ENCODE assay signal across 9 cellular contexts in genomic region chr13:20411638-20412342, GRCh38.
A peak's percentile ranks its signal among the peaks of the same experiment; 100 is the strongest.
DNase-seq lines count a peak whose midpoint lies in the region; ATAC-seq and TF ChIP-seq lines count a peak whose summit lies in the region.
"Had no signal": no experiment of that assay in that cellular context is flagged by ENCODE, and none has a peak within 500 bp of the region (broad histone marks: within the 10 kb centered on the region; RNA-seq: fewer than 3 reads in every experiment).

No MANE protein-coding gene starts in this region.

- H3K36me3 Mint-ChIP-seq in activated naive CD8-positive, alpha-beta T cell treated with anti-CD3 and anti-CD28 coated beads, Interleukin-2, amount 10 ng/mL, durations not matched to agents 7 days and 5 days = peaks cover 17% of the 10 kb centered on the region
- H3K36me3 Mint-ChIP-seq: brain had no signal

- no peaks in the 10 kb centered on the region for H3K9me3 ChIP-seq in tibial artery

- POLR2A ChIA-PET in activated naive CD8-positive, alpha-beta T cell treated with anti-CD3 and anti-CD28 coated beads, Interleukin-2, amount 10 ng/mL, durations not matched to agents 7 days and 5 days (lab: Charles Lee) = interaction anchor here (0.9 to 1.7 kb wide), 5 partner anchors 8 to 64 kb away, joined by 4 to 10 read pairs (median 5); no protein-coding TSS in a partner anchor

- peaks cover 4% of the 10 kb centered on the region for H3K27me3 Mint-ChIP-seq in activated naive CD8-positive, alpha-beta T cell treated with anti-CD3 and anti-CD28 coated beads, Interleukin-2, amount 10 ng/mL, durations not matched to agents 7 days and 5 days

- peak overlapping the region; percentile 82 for H3K27ac Mint-ChIP-seq in activated naive CD8-positive, alpha-beta T cell treated with anti-CD3 and anti-CD28 coated beads, Interleukin-2, amount 10 ng/mL, durations not matched to agents 7 days and 5 days
- H3K27ac Mint-ChIP-seq: brain had no signal

- intact Hi-C loops in left colon (cut with DNase I, micrococcal nuclease) (no loop called here), tibial artery (cut with DNase I; ENCODE audit: low total_unique reads) (no loop called here)

- in situ Hi-C loops in GM13977 (cut with MboI; ENCODE audit: low pct_unique_long_range_greater_than_20kb, low sequenced_read_pairs, unreplicated experiment) = no loop called here

- H3K4me1 ChIP-seq in tibial artery = peaks cover 0 to 11% (median 5%) of the 10 kb centered on the region in 4 donors

- no peak overlapping the region for H3K4me3 ChIP-seq in Jurkat, Clone E6-1 (ENCODE audit: low read length)
- no peak overlapping the region for H3K4me3 ChIP-seq in tibial artery

- H3K36me3 ChIP-seq in tibial artery = no peaks in the 10 kb centered on the region

- DNase-seq in GM13977 (ENCODE audit: low spot score) (peak; percentile 79), left colon (no peak), RPMI8226 (no peak), NCI-H1436 (lab: John Stamatoyannopoulos, UW) (no peak), tibial artery (no peak)
- DNase-seq in Jurkat, Clone E6-1 (ENCODE audit: low read depth, low spot score) = peak; percentile 45
- no peak for DNase-seq in activated naive CD8-positive, alpha-beta T cell treated with anti-CD3 and anti-CD28 coated beads, Interleukin-2, amount 10 ng/mL, durations not matched to agents 7 days and 5 days

- TF ChIP-seq CTCF in GM13977 (IDR thresholded peaks at IDR 0.05; ENCODE audit: extremely low read depth, insufficient read depth, missing control alignments) = no peak
- TF ChIP-seq CTCF in tibial artery (IDR thresholded peaks at IDR 0.05) = no peak

- no peak overlapping the region for H3K27ac ChIP-seq in tibial artery

- peak; percentile 94 for ATAC-seq in GM21576 (IDR thresholded peaks at IDR 0.05; ENCODE audit: unreplicated experiment)
- peak; percentile 90 for ATAC-seq in activated naive CD8-positive, alpha-beta T cell treated with anti-CD3 and anti-CD28 coated beads, Interleukin-2, amount 10 ng/mL, durations not matched to agents 7 days and 5 days (ENCODE audit: low read depth)
- ATAC-seq in left colon = no peak

- no peaks in the 10 kb centered on the region for H3K27me3 ChIP-seq in tibial artery

- H3K4me3 Mint-ChIP-seq in activated naive CD8-positive, alpha-beta T cell treated with anti-CD3 and anti-CD28 coated beads, Interleukin-2, amount 10 ng/mL, durations not matched to agents 7 days and 5 days = peak overlapping the region; percentile 60
- H3K4me3 Mint-ChIP-seq: brain had no signal

- peaks cover 26% of the 10 kb centered on the region for H3K4me1 Mint-ChIP-seq in activated naive CD8-positive, alpha-beta T cell treated with anti-CD3 and anti-CD28 coated beads, Interleukin-2, amount 10 ng/mL, durations not matched to agents 7 days and 5 days
- H3K4me1 Mint-ChIP-seq: brain had no signal

- H3K9me3 Mint-ChIP-seq in activated naive CD8-positive, alpha-beta T cell treated with anti-CD3 and anti-CD28 coated beads, Interleukin-2, amount 10 ng/mL, durations not matched to agents 7 days and 5 days = no peaks in the 10 kb centered on the region

Comparison
In these comparisons a context has a peak if more than half of its experiments do, and no peak if none do; other contexts are left out.
1. DNase-seq: peak in GM13977 (single experiment) and Jurkat, Clone E6-1 (single experiment); none in activated naive CD8-positive, alpha-beta T cell treated with anti-CD3 and anti-CD28 coated beads, Interleukin-2, amount 10 ng/mL, durations not matched to agents 7 days and 5 days (single experiment), left colon (0 of 2), RPMI8226 (single experiment), NCI-H1436 (single experiment) and tibial artery (0 of 2).